Comparison of ENCODE assay signal across 10 cellular contexts in the genomic region with DNA sequence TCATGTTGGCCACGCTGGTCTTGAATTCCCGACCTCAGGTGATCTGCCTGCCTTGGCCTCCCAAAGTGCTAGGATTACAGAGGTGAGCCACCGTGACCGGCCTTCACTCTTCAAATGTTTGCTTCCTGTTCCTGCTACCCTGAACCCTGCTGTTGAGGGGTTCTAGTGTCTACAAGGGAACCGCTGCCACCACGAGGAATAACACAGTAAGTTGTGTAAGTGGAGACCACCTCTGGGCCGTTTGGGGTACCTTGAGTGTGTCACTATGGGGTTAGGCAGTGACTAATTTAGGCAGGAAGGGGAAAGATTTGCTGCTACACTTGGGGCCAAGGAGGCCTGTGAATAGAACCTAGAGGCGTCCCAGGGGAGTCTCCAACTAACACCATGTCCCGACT. TPM values are rescaled to one million over a fixed set of nuclear protein-coding genes. Genes with fewer than 3 reads are reported as not detected.
DNase-seq lines count a peak whose midpoint lies in the region; ATAC-seq and TF ChIP-seq lines count a peak whose summit lies in the region.
"Had no signal": no experiment of that assay in that cellular context is flagged by ENCODE, and none has a peak within 500 bp of the region (broad histone marks: within the 10 kb centered on the region; RNA-seq: fewer than 3 reads in every experiment).

No MANE protein-coding gene starts in this region.

- peak overlapping the region; percentile 85 to 99 (median 97) for H3K4me2 ChIP-seq in BLaER1 treated with 17β-estradiol and CSF1 and Interleukin-3, amounts not matched to agents 10 nM and 100 nM
- H3K4me2 ChIP-seq in OCI-LY7 (ENCODE audit: low read length) = no peak overlapping the region

- no peaks in the 10 kb centered on the region for H3K9me2 ChIP-seq in OCI-LY7 (ENCODE audit: insufficient read depth, low read length)

- H3K27ac ChIP-seq in BLaER1 treated with 17β-estradiol and CSF1 and Interleukin-3, amounts not matched to agents 10 nM and 100 nM = peak overlapping the region; percentile 85 to 100 (median 93)
- peak overlapping the region; percentile 93 for H3K27ac ChIP-seq in Panc1 (ENCODE audit: low read length)
- peak overlapping the region; percentile 97 for H3K27ac ChIP-seq in neutrophil
- no peak overlapping the region for H3K27ac ChIP-seq in OCI-LY7 (ENCODE audit: low read depth, low read length, poor library complexity, severe bottlenecking)

- TF ChIP-seq CTCF in Panc1 (IDR thresholded peaks at IDR 0.05) (no peak), epithelial cell of proximal tubule (conservative IDR thresholded peaks at IDR 0.05; ENCODE audit: low read depth, low read length) (no peak), neutrophil (IDR thresholded peaks at IDR 0.05) (no peak), OCI-LY7 (conservative IDR thresholded peaks at IDR 0.05; ENCODE audit: low read length) (no peak)

- H3K27me3 ChIP-seq in BLaER1 treated with 17β-estradiol and CSF1 and Interleukin-3, amounts not matched to agents 10 nM and 100 nM = no peaks in the 10 kb centered on the region
- no peaks in the 10 kb centered on the region for H3K27me3 ChIP-seq in Panc1 (ENCODE audit: control insufficient read depth, insufficient read depth, low read length)
- peaks cover 30% of the 10 kb centered on the region for H3K27me3 ChIP-seq in neutrophil

- no peak for ATAC-seq in Panc1
- ATAC-seq: GM12878 had no signal

- H3K4me3 ChIP-seq in BLaER1 treated with 17β-estradiol and CSF1 and Interleukin-3, amounts not matched to agents 10 nM and 100 nM = peak overlapping the region; percentile 55 to 73 (median 64)
- H3K4me3 ChIP-seq in Panc1 (ENCODE audit: low read depth in 2 of 2, low read length in 2 of 2) (peak overlapping the region; percentile 80 to 95), epithelial cell of proximal tubule (ENCODE audit: low read depth, low read length) (peak overlapping the region; percentile 62), neutrophil (ENCODE audit: low read depth in 1 of 2, low read length in 1 of 2) (peak overlapping the region; percentile 97 to 100), OCI-LY7 (ENCODE audit: low read depth, low read length, poor library complexity, severe bottlenecking) (no peak overlapping the region)
- H3K4me3 ChIP-seq: GM12878 had no signal

- BruUV-seq in Panc1 (replicated peaks; lab: Mats Ljungman, UMichigan) (no TSS peak), OCI-LY7 (replicated peaks; lab: Mats Ljungman, UMichigan) (no TSS peak)

- peaks cover 0 to 16% (median 6%) of the 10 kb centered on the region in 11 experiments; a peak in 9 of 22 replicates for H4K20me1 ChIP-seq in BLaER1 treated with 17β-estradiol and CSF1 and Interleukin-3, amounts not matched to agents 10 nM and 100 nM
- H4K20me1 ChIP-seq in OCI-LY7 (ENCODE audit: insufficient read depth, low read length) = no peaks in the 10 kb centered on the region

- intact Hi-C loops in Panc1 (cut with micrococcal nuclease; ENCODE audit: unreplicated experiment) = no loop called here
- intact Hi-C loops in OCI-LY7 (cut with micrococcal nuclease; ENCODE audit: unreplicated experiment) = no loop called here

- DNase-seq in Panc1 (ENCODE audit: low read depth, low spot score) = no peak
- DNase-seq in epithelial cell of proximal tubule (ENCODE audit: low read depth) = no peak
- DNase-seq in EL = no peak
- no peak for DNase-seq in OCI-LY7 (ENCODE audit: low spot score)
- no peak for DNase-seq in stimulated activated CD4-positive, alpha-beta T cell treated with anti-CD3 and anti-CD28 coated beads, Interleukin-4, amount 100 ng/mL, for 24 hours
- no peak for DNase-seq in NCI-H2196 (lab: John Stamatoyannopoulos, UW; ENCODE audit: unreplicated experiment)

- in situ Hi-C loops in Panc1 (cut with HindIII; ENCODE audit: low pct_unique_long_range_greater_than_20kb, low sequenced_read_pairs) = no loop called here

- no peaks in the 10 kb centered on the region for H3K9me3 ChIP-seq in BLaER1 treated with 17β-estradiol and CSF1 and Interleukin-3, amounts not matched to agents 10 nM and 100 nM (replicated peaks in 1 of 11)
- no peaks in the 10 kb centered on the region for H3K9me3 ChIP-seq in Panc1 (ENCODE audit: control insufficient read depth, insufficient read depth, low read depth, low read length)
- H3K9me3 ChIP-seq in neutrophil = no peaks in the 10 kb centered on the region
- no peaks in the 10 kb centered on the region for H3K9me3 ChIP-seq in OCI-LY7 (ENCODE audit: low read length)

- no peak overlapping the region for H2AFZ ChIP-seq in OCI-LY7 (ENCODE audit: low read length)

- no peaks in the 10 kb centered on the region for H3K79me2 ChIP-seq in OCI-LY7 (ENCODE audit: insufficient read depth, low read depth, low read length)

- CTCF ChIA-PET in Panc1 (lab: Charles Lee) = interaction anchor here (0.9 kb wide), 1 partner anchor 165 kb away, joined by 9 read pairs; no protein-coding TSS in a partner anchor
- CTCF ChIA-PET in OCI-LY7 (lab: Charles Lee; ENCODE audit: unreplicated experiment) = no interaction called here

- H3K36me3 ChIP-seq in BLaER1 treated with 17β-estradiol and CSF1 and Interleukin-3, amounts not matched to agents 10 nM and 100 nM = no peaks in the 10 kb centered on the region
- no peaks in the 10 kb centered on the region; the same call in 1 of the 2 replicates for H3K36me3 ChIP-seq in Panc1 (ENCODE audit: control insufficient read depth, insufficient read depth, low read length)
- no peaks in the 10 kb centered on the region for H3K36me3 ChIP-seq in neutrophil
- H3K36me3 ChIP-seq in OCI-LY7 (ENCODE audit: insufficient read depth, low read length) = no peaks in the 10 kb centered on the region

- POLR2A ChIA-PET in Panc1 (lab: Charles Lee) = interaction anchor here (0.6 to 1.1 kb wide), 5 partner anchors 10 to 100 kb away, joined by 3 to 8 read pairs (median 3); no protein-coding TSS in a partner anchor
- POLR2A ChIA-PET in OCI-LY7 (lab: Charles Lee) = no interaction called here

- H3K4me1 ChIP-seq in BLaER1 treated with 17β-estradiol and CSF1 and Interleukin-3, amounts not matched to agents 10 nM and 100 nM = peaks cover 23 to 43% (median 33%) of the 10 kb centered on the region in 10 experiments
- peaks cover 28% of the 10 kb centered on the region for H3K4me1 ChIP-seq in Panc1 (ENCODE audit: control insufficient read depth, insufficient read depth, low read length)
- H3K4me1 ChIP-seq in neutrophil (ENCODE audit: control insufficient read depth in 1 of 2, insufficient read depth in 1 of 2, low read depth in 1 of 2, low read length in 1 of 2) = peaks cover 24 to 25% of the 10 kb centered on the region in 2 experiments
- H3K4me1 ChIP-seq in OCI-LY7 (ENCODE audit: insufficient read depth, low read length, poor library complexity, severe bottlenecking) = peaks cover 22% of the 10 kb centered on the region

- H3K9ac ChIP-seq in BLaER1 treated with 17β-estradiol and CSF1 and Interleukin-3, amounts not matched to agents 10 nM and 100 nM = peak overlapping the region; percentile 75 to 99 (median 87)

RNA-seq across cellular contexts. Expression of gene MYADM, which starts 2.2 kb away (rescaled TPM):
- total RNA-seq in Panc1 (2021; ENCODE audit: unreplicated experiment) (469 TPM), epithelial cell of proximal tubule (48.7 and 59.5 TPM in 2 replicates), OCI-LY7 (2022) (0.55 and 0.82 TPM in 2 replicates)
- polyA plus RNA-seq in Panc1 (2012; ENCODE audit: insufficient read length) = 387 TPM
- total RNA-seq in OCI-LY7 (2014; rRNA removed; shearing (Covaris generic)) = 0.98 and 3.2 TPM in 2 replicates

RNA-seq across cellular contexts. Expression of gene PRKCG, which starts 16.5 kb away (rescaled TPM):
- total RNA-seq in Panc1 (2021; ENCODE audit: unreplicated experiment) (2.5 TPM), epithelial cell of proximal tubule (1.3 TPM in 1 of 2 replicates, not detected in the other), OCI-LY7 (2022) (not detected in 2 replicates)
- 4.2 TPM for polyA plus RNA-seq in Panc1 (2012; ENCODE audit: insufficient read length)
- total RNA-seq in OCI-LY7 (2014; rRNA removed; shearing (Covaris generic)) = not detected in 2 replicates
- total RNA-seq: GM12878 had no signal
- polyA plus RNA-seq: GM12878 had no signal

RNA-seq across cellular contexts. Expression of gene NLRP12, which starts 41.4 kb away (rescaled TPM):
- total RNA-seq in Panc1 (2021; ENCODE audit: unreplicated experiment) = 0.05 TPM
- not detected for polyA plus RNA-seq in Panc1 (2012; ENCODE audit: insufficient read length)
- total RNA-seq in epithelial cell of proximal tubule = not detected in 2 replicates
- total RNA-seq in OCI-LY7 (2014; rRNA removed; shearing (Covaris generic)) = not detected in 2 replicates
- total RNA-seq in OCI-LY7 (2022) = not detected in 2 replicates
- total RNA-seq: GM12878 had no signal
- polyA plus RNA-seq: GM12878 had no signal

RNA-seq across cellular contexts. Expression of gene CACNG7, which starts 43.6 kb away (rescaled TPM):
- total RNA-seq in Panc1 (2021; ENCODE audit: unreplicated experiment) = 7.7 TPM
- 50.5 TPM for polyA plus RNA-seq in Panc1 (2012; ENCODE audit: insufficient read length)
- not detected in 2 replicates for total RNA-seq in epithelial cell of proximal tubule
- not detected in 2 replicates for total RNA-seq in OCI-LY7 (2014; rRNA removed; shearing (Covaris generic))
- not detected in 2 replicates for total RNA-seq in OCI-LY7 (2022)
- total RNA-seq: GM12878, mononuclear cell had no signal
- polyA plus RNA-seq: GM12878 had no signal

Comparison
In these comparisons a context has a peak if more than half of its experiments do, and no peak if none do; other contexts are left out.
1. RNA of gene MYADM, which starts 2.2 kb away (total RNA-seq): 469 TPM in Panc1 (single experiment) and 48.7 to 59.5 TPM in epithelial cell of proximal tubule; 0.55 to 3.2 TPM in OCI-LY7; every median in the first group is over 10 times any median in the second.